In the genomic region with DNA sequence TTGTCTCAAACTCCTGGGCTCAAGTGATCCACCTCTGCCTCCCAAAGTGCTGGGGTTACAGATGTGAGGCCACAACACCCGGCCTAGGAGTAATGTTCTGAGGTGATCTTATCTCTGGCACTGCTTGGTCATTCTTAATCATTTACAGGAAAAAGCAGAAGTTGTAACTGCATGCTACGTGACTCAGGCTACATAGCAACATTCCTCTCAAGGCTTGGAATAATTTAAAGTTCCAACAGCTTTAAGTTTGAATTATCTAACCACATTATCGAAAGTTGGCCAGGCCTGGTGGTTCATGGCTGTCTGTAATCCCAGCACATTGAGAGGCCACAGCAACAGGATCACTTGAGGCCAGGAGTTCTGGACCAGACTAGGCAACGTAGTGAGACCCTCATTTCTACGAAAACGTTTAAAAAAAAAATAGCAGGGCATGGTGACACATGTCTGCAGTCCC, we compare ENCODE assay signal across 11 cellular contexts. TPM values are rescaled to one million over a fixed set of nuclear protein-coding genes. Genes with fewer than 3 reads are reported as not detected.
DNase-seq lines count a peak whose midpoint lies in the region; ATAC-seq, FAIRE-seq and TF ChIP-seq lines count a peak whose summit lies in the region.
"Had no signal": no experiment of that assay in that cellular context is flagged by ENCODE, and none has a peak within 500 bp of the region (broad histone marks: within the 10 kb centered on the region; RNA-seq: fewer than 3 reads in every experiment).

No MANE protein-coding gene starts in this region.

- no peak overlapping the region for H2AFZ ChIP-seq in HepG2 (ENCODE audit: low read length)

- peaks cover 9% of the 10 kb centered on the region for H3K27me3 Mint-ChIP-seq in endothelial cell (ENCODE audit: unreplicated experiment)

- peak; percentile 62 for DNase-seq in AG20443 (ENCODE audit: low spot score)
- peak in 1 of 2 experiments; percentile 69 for DNase-seq in HL-60 (ENCODE audit: low read depth in 1 of 2, low spot score in 1 of 2)
- peak; percentile 98 for DNase-seq in amniotic epithelial cell (ENCODE audit: low read depth)
- no peak for DNase-seq in HepG2 (ENCODE audit: low spot score)
- DNase-seq in endothelial cell (ENCODE audit: low spot score), result no peak
- no peak for DNase-seq in SJCRH30
- no peak for DNase-seq in GM10248 (ENCODE audit: extremely low spot score)
- no peak for DNase-seq in gastrocnemius medialis
- DNase-seq: DMS53, NCI-H774 had no signal

- H3K9me3 Mint-ChIP-seq in endothelial cell (ENCODE audit: unreplicated experiment), result no peaks in the 10 kb centered on the region

- peaks cover 19% of the 10 kb centered on the region for H3K79me2 ChIP-seq in HepG2 (ENCODE audit: insufficient read depth, low read length)

- peaks cover 4% of the 10 kb centered on the region for H3K36me3 Mint-ChIP-seq in endothelial cell (ENCODE audit: low read depth, unreplicated experiment)

- no peak overlapping the region for H3K4me3 Mint-ChIP-seq in endothelial cell (ENCODE audit: unreplicated experiment)

- H3K4me2 ChIP-seq in HepG2 (ENCODE audit: low read depth, low read length), result 0 out of 2 replicates have a peak overlapping the region, but pooled peaks have one; percentile 23

- no peak for FAIRE-seq in HepG2 (lab: Jason Lieb, UNC)

- POLR2A ChIA-PET in HepG2 (lab: Yijun Ruan, JAX) (no interaction called here), GM10248 (lab: Yijun Ruan, JAX) (interaction anchor here (0.6 kb wide), 1 partner anchor 1924 kb away, joined by 3 read pairs; no protein-coding TSS in a partner anchor)

- no peak for ATAC-seq in HepG2
- no peak for ATAC-seq in gastrocnemius medialis
- ATAC-seq: left lobe of liver had no signal

- TF ChIP-seq CTCF in HL-60 (IDR thresholded peaks at IDR 0.05; ENCODE audit: insufficient read depth, low read length) (no peak), HepG2 (CRISPR knock-in tag; IDR thresholded peaks at IDR 0.05) (no peak), endothelial cell (IDR thresholded peaks at IDR 0.05; ENCODE audit: unreplicated experiment) (no peak), GM10248 (IDR thresholded peaks at IDR 0.05; ENCODE audit: control extremely low read depth, extremely low read depth, low read depth, missing control alignments) (no peak), gastrocnemius medialis (IDR thresholded peaks at IDR 0.05 in 4 of 5, conservative IDR thresholded peaks at IDR 0.05 in 1 of 5) (no peak)

- CTCF ChIA-PET in HepG2 (lab: Yijun Ruan, JAX; ENCODE audit: low intra/inter-chr PET ratio, low total read pairs), result no interaction called here
- CTCF ChIA-PET in GM10248 (lab: Yijun Ruan, JAX), result interaction anchor here (0.8 to 3.5 kb wide), 4 partner anchors 10 to 35 kb away, joined by 3 to 18 read pairs (median 5); partner anchors contain the start of gene TGFB1

- BruUV-seq in HepG2 (replicated peaks; lab: Mats Ljungman, UMichigan), result no TSS peak

- H3K27ac ChIP-seq in HL-60 (replicated peaks) (peak overlapping the region; percentile 79), HepG2 (ENCODE audit: extremely low read length, insufficient read depth, low read length) (peak overlapping the region; percentile 43), SJCRH30 (no peak overlapping the region), gastrocnemius medialis (peak overlapping the region in 1 of 4 donors; percentile 11)

- peaks cover 8% of the 10 kb centered on the region for H3K4me1 Mint-ChIP-seq in endothelial cell (ENCODE audit: unreplicated experiment)

- no peak for TF ChIP-seq RAD21 in HepG2 (CRISPR knock-in tag; IDR thresholded peaks at IDR 0.05)

- TF ChIP-seq EP300 in HepG2 (IDR thresholded peaks at IDR 0.05; ENCODE audit: low read depth in 2 of 2, low read length in 2 of 2) (no peak), HepG2 (CRISPR knock-in tag; IDR thresholded peaks at IDR 0.05; ENCODE audit: borderline replicate concordance) (no peak)

- H4K20me1 ChIP-seq in HepG2 (ENCODE audit: insufficient read depth, low read length), result no peaks in the 10 kb centered on the region

- WGBS in HepG2 (ENCODE audit: low lambda C conversion rate), result 65% methylated on average over 6 of the region's 6 CpGs

- H3K9ac ChIP-seq in HepG2 (ENCODE audit: insufficient read depth, low read depth, low read length), result no peak overlapping the region

- H3K4me1 ChIP-seq in HepG2 (ENCODE audit: insufficient read depth, low read length) (peaks cover 43% of the 10 kb centered on the region), SJCRH30 (no peaks in the 10 kb centered on the region; the same call in 1 of the 2 replicates), gastrocnemius medialis (peaks cover 3 to 6% of the 10 kb centered on the region in 2 donors)

- H3K9me3 ChIP-seq in HepG2 (ENCODE audit: low read length) (no peaks in the 10 kb centered on the region), SJCRH30 (replicated peaks) (no peaks in the 10 kb centered on the region), gastrocnemius medialis (no peaks in the 10 kb centered on the region)

- H3K27me3 ChIP-seq in HL-60 (ENCODE audit: insufficient read depth, poor library complexity, severe bottlenecking) (no peaks in the 10 kb centered on the region), HepG2 (ENCODE audit: control insufficient read depth in 1 of 2, insufficient read depth in 2 of 2, low read length in 2 of 2) (no peaks in the 10 kb centered on the region; a peak in 2 of 5 replicates), SJCRH30 (no peaks in the 10 kb centered on the region), gastrocnemius medialis (no peaks in the 10 kb centered on the region)

- in situ Hi-C loops in HepG2 (cut with HindIII; ENCODE audit: extremely low pct_ligation_motif_present, low pct_unique_long_range_greater_than_20kb) (no loop called here), gastrocnemius medialis (cut with MboI; ENCODE audit: low sequenced_read_pairs in 4 of 4) (no loop called here)

- intact Hi-C loops in HepG2 (cut with micrococcal nuclease; ENCODE audit: unreplicated experiment) (no loop called here), gastrocnemius medialis (cut with DNase I; ENCODE audit: low total_unique reads) (no loop called here)

- H3K36me3 ChIP-seq in HepG2 (replicated peaks in 1 of 2; ENCODE audit: control insufficient read depth in 1 of 2, insufficient read depth in 2 of 2, low read length in 2 of 2), result no peaks in the 10 kb centered on the region; a peak in 1 of 5 replicates
- no peaks in the 10 kb centered on the region for H3K36me3 ChIP-seq in SJCRH30
- H3K36me3 ChIP-seq in gastrocnemius medialis, result no peaks in the 10 kb centered on the region

- H3K4me3 ChIP-seq in HL-60 (replicated peaks; ENCODE audit: insufficient read depth, low read length), result no peak overlapping the region
- no peak overlapping the region for H3K4me3 ChIP-seq in HepG2 (replicated peaks in 1 of 3; ENCODE audit: insufficient read depth in 1 of 3, low read depth in 2 of 3, low read length in 3 of 3)
- no peak overlapping the region for H3K4me3 ChIP-seq in SJCRH30
- no peak overlapping the region for H3K4me3 ChIP-seq in gastrocnemius medialis

- TF ChIP-seq POLR2A in HepG2 (IDR thresholded peaks at IDR 0.05; ENCODE audit: insufficient read depth in 1 of 2, low read depth in 2 of 2, low read length in 2 of 2) (no peak), gastrocnemius medialis (IDR thresholded peaks at IDR 0.05) (no peak)

- H3K27ac Mint-ChIP-seq in endothelial cell (ENCODE audit: unreplicated experiment), result no peak overlapping the region

RNA-seq across cellular contexts. Expression of gene B9D2, which starts 3.9 kb away (rescaled TPM):
- total RNA-seq in HepG2 (2016; rRNA removed; fragmentation: Illumina TruSeq; extraction: Trizol) (4.4 and 5.3 TPM in 2 replicates), endothelial cell (ENCODE audit: unreplicated experiment) (6.8 TPM), gastrocnemius medialis (1 to 10 TPM; 2.6 to 6.9 (median 4.5) TPM)
- 1.6 and 2.5 TPM in 2 replicates for total RNA-seq in HepG2 (2016; cell fraction: cytosol; rRNA removed; fragmentation: Illumina TruSeq; extraction: Trizol; ENCODE audit: low read depth)
- 4.5 and 4.8 TPM in 2 replicates for total RNA-seq in HepG2 (2016; cell fraction: insoluble cytoplasmic fraction; rRNA removed; fragmentation: Illumina TruSeq; extraction: Trizol)
- 3.0 and 4.0 TPM in 2 replicates for total RNA-seq in HepG2 (2016; cell fraction: membrane; rRNA removed; fragmentation: Illumina TruSeq; extraction: Trizol)
- total RNA-seq in HepG2 (2016; cell fraction: nucleus; rRNA removed; fragmentation: Illumina TruSeq; extraction: Trizol), result 2.3 and 2.6 TPM in 2 replicates
- 2.9 and 3.1 TPM in 2 replicates for polyA plus RNA-seq in HepG2 (2011; rRNA removed)
- 2.1 and 3.5 TPM in 2 replicates for polyA plus RNA-seq in HepG2 (2011; cell fraction: cytosol; rRNA removed)
- polyA plus RNA-seq in HepG2 (2011; cell fraction: nucleus; rRNA removed), result 2.3 and 2.4 TPM in 2 replicates
- polyA plus RNA-seq in HepG2 (2012), result 1.1 and 1.5 TPM in 2 replicates
- 1.9 TPM in 2 replicates for polyA plus RNA-seq in HepG2 (2016; cell fraction: cytosol; fragmentation: Illumina TruSeq; extraction: Trizol; ENCODE audit: low read depth)
- 3.4 and 4.7 TPM in 2 replicates for polyA plus RNA-seq in HepG2 (2016; cell fraction: insoluble cytoplasmic fraction; fragmentation: Illumina TruSeq; extraction: Trizol; ENCODE audit: low read depth)
- 2.7 and 3.1 TPM in 2 replicates for polyA plus RNA-seq in HepG2 (2016; cell fraction: membrane; fragmentation: Illumina TruSeq; extraction: Trizol; ENCODE audit: low read depth)
- polyA plus RNA-seq in HepG2 (2016; cell fraction: nucleus; fragmentation: Illumina TruSeq; extraction: Trizol; ENCODE audit: insufficient read depth, low read depth), result 3.4 and 5.8 TPM in 2 replicates
- 2.0 and 4.3 TPM in 2 replicates for polyA minus RNA-seq in HepG2 (2011; rRNA and poly(A)+ RNA removed; ENCODE audit: low replicate concordance)
- polyA minus RNA-seq in HepG2 (2011; cell fraction: cytosol; rRNA and poly(A)+ RNA removed), result 1.2 and 1.5 TPM in 2 replicates
- polyA minus RNA-seq in HepG2 (2011; cell fraction: nucleus; rRNA and poly(A)+ RNA removed), result 0.90 and 2.5 TPM in 2 replicates
- total RNA-seq in SJCRH30 (2014; rRNA removed; shearing (Covaris generic)), result 2.8 and 2.9 TPM in 2 replicates

RNA-seq across cellular contexts. Expression of gene TMEM91, which starts 8.5 kb away (rescaled TPM):
- total RNA-seq in HepG2 (2016; rRNA removed; fragmentation: Illumina TruSeq; extraction: Trizol), result 6.3 and 8.4 TPM in 2 replicates
- 4.9 and 6.5 TPM in 2 replicates for total RNA-seq in HepG2 (2016; cell fraction: cytosol; rRNA removed; fragmentation: Illumina TruSeq; extraction: Trizol; ENCODE audit: low read depth)
- 6.2 and 7.3 TPM in 2 replicates for total RNA-seq in HepG2 (2016; cell fraction: insoluble cytoplasmic fraction; rRNA removed; fragmentation: Illumina TruSeq; extraction: Trizol)
- 3.9 and 4.6 TPM in 2 replicates for total RNA-seq in HepG2 (2016; cell fraction: membrane; rRNA removed; fragmentation: Illumina TruSeq; extraction: Trizol)
- total RNA-seq in HepG2 (2016; cell fraction: nucleus; rRNA removed; fragmentation: Illumina TruSeq; extraction: Trizol), result 3.4 and 6.0 TPM in 2 replicates
- polyA plus RNA-seq in HepG2 (2011; rRNA removed), result 10.3 and 11.2 TPM in 2 replicates
- 8.3 and 10.4 TPM in 2 replicates for polyA plus RNA-seq in HepG2 (2011; cell fraction: cytosol; rRNA removed)
- 23.1 and 25.5 TPM in 2 replicates for polyA plus RNA-seq in HepG2 (2011; cell fraction: nucleus; rRNA removed)
- 7.9 and 10.2 TPM in 2 replicates for polyA plus RNA-seq in HepG2 (2012)
- 4.9 and 5.8 TPM in 2 replicates for polyA plus RNA-seq in HepG2 (2016; cell fraction: cytosol; fragmentation: Illumina TruSeq; extraction: Trizol; ENCODE audit: low read depth)
- 5.7 and 7.2 TPM in 2 replicates for polyA plus RNA-seq in HepG2 (2016; cell fraction: insoluble cytoplasmic fraction; fragmentation: Illumina TruSeq; extraction: Trizol; ENCODE audit: low read depth)
- 4.2 and 4.9 TPM in 2 replicates for polyA plus RNA-seq in HepG2 (2016; cell fraction: membrane; fragmentation: Illumina TruSeq; extraction: Trizol; ENCODE audit: low read depth)
- polyA plus RNA-seq in HepG2 (2016; cell fraction: nucleus; fragmentation: Illumina TruSeq; extraction: Trizol; ENCODE audit: insufficient read depth, low read depth), result 9.5 and 11.5 TPM in 2 replicates
- polyA minus RNA-seq in HepG2 (2011; rRNA and poly(A)+ RNA removed; ENCODE audit: low replicate concordance), result 2.0 and 33.3 TPM in 2 replicates
- 4.9 and 7.2 TPM in 2 replicates for polyA minus RNA-seq in HepG2 (2011; cell fraction: cytosol; rRNA and poly(A)+ RNA removed)
- polyA minus RNA-seq in HepG2 (2011; cell fraction: nucleus; rRNA and poly(A)+ RNA removed), result 12.7 and 17.7 TPM in 2 replicates
- total RNA-seq in endothelial cell (ENCODE audit: unreplicated experiment), result 7.6 TPM
- 1.6 and 1.7 TPM in 2 replicates for total RNA-seq in SJCRH30 (2014; rRNA removed; shearing (Covaris generic))
- total RNA-seq in gastrocnemius medialis, result 10 to 100 TPM in 1 of 4 donors, 1 to 10 TPM in 3; 1.6 to 13.6 (median 4.7) TPM

RNA-seq across cellular contexts. Expression of gene TGFB1, which starts 14.2 kb away (rescaled TPM):
- total RNA-seq in HepG2 (2016; rRNA removed; fragmentation: Illumina TruSeq; extraction: Trizol) (2.7 and 4.1 TPM in 2 replicates), endothelial cell (ENCODE audit: unreplicated experiment) (193 TPM), gastrocnemius medialis (1 to 10 TPM; 1.9 to 5.2 (median 4.9) TPM)
- total RNA-seq in HepG2 (2016; cell fraction: cytosol; rRNA removed; fragmentation: Illumina TruSeq; extraction: Trizol; ENCODE audit: low read depth), result 6.2 and 9.0 TPM in 2 replicates
- total RNA-seq in HepG2 (2016; cell fraction: insoluble cytoplasmic fraction; rRNA removed; fragmentation: Illumina TruSeq; extraction: Trizol), result 2.2 and 3.6 TPM in 2 replicates
- 12.7 and 14.7 TPM in 2 replicates for total RNA-seq in HepG2 (2016; cell fraction: membrane; rRNA removed; fragmentation: Illumina TruSeq; extraction: Trizol)
- total RNA-seq in HepG2 (2016; cell fraction: nucleus; rRNA removed; fragmentation: Illumina TruSeq; extraction: Trizol), result 3.0 and 7.5 TPM in 2 replicates
- polyA plus RNA-seq in HepG2 (2011; rRNA removed), result 5.4 and 6.2 TPM in 2 replicates
- polyA plus RNA-seq in HepG2 (2011; cell fraction: cytosol; rRNA removed), result 4.9 and 6.6 TPM in 2 replicates
- polyA plus RNA-seq in HepG2 (2011; cell fraction: nucleus; rRNA removed), result 24.0 and 30.3 TPM in 2 replicates
- polyA plus RNA-seq in HepG2 (2012), result 27.5 and 39.6 TPM in 2 replicates
- polyA plus RNA-seq in HepG2 (2016; cell fraction: cytosol; fragmentation: Illumina TruSeq; extraction: Trizol; ENCODE audit: low read depth), result 35.9 and 36.5 TPM in 2 replicates
- polyA plus RNA-seq in HepG2 (2016; cell fraction: insoluble cytoplasmic fraction; fragmentation: Illumina TruSeq; extraction: Trizol; ENCODE audit: low read depth), result 13.3 and 16.4 TPM in 2 replicates
- polyA plus RNA-seq in HepG2 (2016; cell fraction: membrane; fragmentation: Illumina TruSeq; extraction: Trizol; ENCODE audit: low read depth), result 49.5 and 52.5 TPM in 2 replicates
- 30.3 and 32.9 TPM in 2 replicates for polyA plus RNA-seq in HepG2 (2016; cell fraction: nucleus; fragmentation: Illumina TruSeq; extraction: Trizol; ENCODE audit: insufficient read depth, low read depth)
- 5.5 and 10.7 TPM in 2 replicates for polyA minus RNA-seq in HepG2 (2011; rRNA and poly(A)+ RNA removed; ENCODE audit: low replicate concordance)
- polyA minus RNA-seq in HepG2 (2011; cell fraction: cytosol; rRNA and poly(A)+ RNA removed), result 17.6 and 20.2 TPM in 2 replicates
- polyA minus RNA-seq in HepG2 (2011; cell fraction: nucleus; rRNA and poly(A)+ RNA removed), result 6.1 and 7.5 TPM in 2 replicates
- total RNA-seq in SJCRH30 (2014; rRNA removed; shearing (Covaris generic)), result 11.0 and 12.7 TPM in 2 replicates

RNA-seq across cellular contexts. Expression of gene EXOSC5, which starts 29.3 kb away (rescaled TPM):
- total RNA-seq in HepG2 (2016; rRNA removed; fragmentation: Illumina TruSeq; extraction: Trizol) (23.6 and 24.1 TPM in 2 replicates), endothelial cell (ENCODE audit: unreplicated experiment) (15.2 TPM), gastrocnemius medialis (10 to 100 TPM; 29.1 to 61.9 (median 40.9) TPM)
- 7.1 TPM in 2 replicates for total RNA-seq in HepG2 (2016; cell fraction: cytosol; rRNA removed; fragmentation: Illumina TruSeq; extraction: Trizol; ENCODE audit: low read depth)
- 22.9 and 25.3 TPM in 2 replicates for total RNA-seq in HepG2 (2016; cell fraction: insoluble cytoplasmic fraction; rRNA removed; fragmentation: Illumina TruSeq; extraction: Trizol)
- total RNA-seq in HepG2 (2016; cell fraction: membrane; rRNA removed; fragmentation: Illumina TruSeq; extraction: Trizol), result 5.9 and 7.1 TPM in 2 replicates
- total RNA-seq in HepG2 (2016; cell fraction: nucleus; rRNA removed; fragmentation: Illumina TruSeq; extraction: Trizol), result 11.1 and 12.5 TPM in 2 replicates
- polyA plus RNA-seq in HepG2 (2011; rRNA removed), result 26.5 and 31.5 TPM in 2 replicates
- 28.1 and 37.8 TPM in 2 replicates for polyA plus RNA-seq in HepG2 (2011; cell fraction: cytosol; rRNA removed)
- polyA plus RNA-seq in HepG2 (2011; cell fraction: nucleus; rRNA removed), result 19.3 and 20.0 TPM in 2 replicates
- polyA plus RNA-seq in HepG2 (2012), result 19.0 and 33.9 TPM in 2 replicates
- 4.5 and 5.0 TPM in 2 replicates for polyA plus RNA-seq in HepG2 (2016; cell fraction: cytosol; fragmentation: Illumina TruSeq; extraction: Trizol; ENCODE audit: low read depth)
- polyA plus RNA-seq in HepG2 (2016; cell fraction: insoluble cytoplasmic fraction; fragmentation: Illumina TruSeq; extraction: Trizol; ENCODE audit: low read depth), result 23.1 and 25.5 TPM in 2 replicates
- 3.8 and 5.4 TPM in 2 replicates for polyA plus RNA-seq in HepG2 (2016; cell fraction: membrane; fragmentation: Illumina TruSeq; extraction: Trizol; ENCODE audit: low read depth)
- polyA plus RNA-seq in HepG2 (2016; cell fraction: nucleus; fragmentation: Illumina TruSeq; extraction: Trizol; ENCODE audit: insufficient read depth, low read depth), result 17.4 and 17.8 TPM in 2 replicates
- 18.9 and 21.9 TPM in 2 replicates for polyA minus RNA-seq in HepG2 (2011; rRNA and poly(A)+ RNA removed; ENCODE audit: low replicate concordance)
- polyA minus RNA-seq in HepG2 (2011; cell fraction: cytosol; rRNA and poly(A)+ RNA removed), result 11.7 and 13.1 TPM in 2 replicates
- polyA minus RNA-seq in HepG2 (2011; cell fraction: nucleus; rRNA and poly(A)+ RNA removed), result 7.5 and 9.0 TPM in 2 replicates
- 59.9 and 68.6 TPM in 2 replicates for total RNA-seq in SJCRH30 (2014; rRNA removed; shearing (Covaris generic))

RNA-seq across cellular contexts. Expression of gene BCKDHA, which starts 29.7 kb away (rescaled TPM):
- 9.7 and 11.8 TPM in 2 replicates for total RNA-seq in HepG2 (2016; rRNA removed; fragmentation: Illumina TruSeq; extraction: Trizol)
- total RNA-seq in HepG2 (2016; cell fraction: cytosol; rRNA removed; fragmentation: Illumina TruSeq; extraction: Trizol; ENCODE audit: low read depth), result 1.5 TPM in 2 replicates
- 6.9 and 10.5 TPM in 2 replicates for total RNA-seq in HepG2 (2016; cell fraction: insoluble cytoplasmic fraction; rRNA removed; fragmentation: Illumina TruSeq; extraction: Trizol)
- total RNA-seq in HepG2 (2016; cell fraction: membrane; rRNA removed; fragmentation: Illumina TruSeq; extraction: Trizol), result 3.3 and 4.5 TPM in 2 replicates
- total RNA-seq in HepG2 (2016; cell fraction: nucleus; rRNA removed; fragmentation: Illumina TruSeq; extraction: Trizol), result 6.1 and 7.1 TPM in 2 replicates
- polyA plus RNA-seq in HepG2 (2011; rRNA removed), result 31.3 and 31.5 TPM in 2 replicates
- polyA plus RNA-seq in HepG2 (2011; cell fraction: cytosol; rRNA removed), result 20.9 and 32.3 TPM in 2 replicates
- polyA plus RNA-seq in HepG2 (2011; cell fraction: nucleus; rRNA removed), result 30.6 and 39.7 TPM in 2 replicates
- polyA plus RNA-seq in HepG2 (2012), result 10.5 and 13.8 TPM in 2 replicates
- polyA plus RNA-seq in HepG2 (2016; cell fraction: cytosol; fragmentation: Illumina TruSeq; extraction: Trizol; ENCODE audit: low read depth), result 1.6 and 2.5 TPM in 2 replicates
- 5.8 and 6.3 TPM in 2 replicates for polyA plus RNA-seq in HepG2 (2016; cell fraction: insoluble cytoplasmic fraction; fragmentation: Illumina TruSeq; extraction: Trizol; ENCODE audit: low read depth)
- 2.1 and 3.5 TPM in 2 replicates for polyA plus RNA-seq in HepG2 (2016; cell fraction: membrane; fragmentation: Illumina TruSeq; extraction: Trizol; ENCODE audit: low read depth)
- 3.7 and 7.6 TPM in 2 replicates for polyA plus RNA-seq in HepG2 (2016; cell fraction: nucleus; fragmentation: Illumina TruSeq; extraction: Trizol; ENCODE audit: insufficient read depth, low read depth)
- 19.1 and 44.4 TPM in 2 replicates for polyA minus RNA-seq in HepG2 (2011; rRNA and poly(A)+ RNA removed; ENCODE audit: low replicate concordance)
- 23.0 and 29.5 TPM in 2 replicates for polyA minus RNA-seq in HepG2 (2011; cell fraction: cytosol; rRNA and poly(A)+ RNA removed)
- polyA minus RNA-seq in HepG2 (2011; cell fraction: nucleus; rRNA and poly(A)+ RNA removed), result 11.6 and 11.8 TPM in 2 replicates
- total RNA-seq in endothelial cell (ENCODE audit: unreplicated experiment), result 25.0 TPM
- 59.3 and 64.2 TPM in 2 replicates for total RNA-seq in SJCRH30 (2014; rRNA removed; shearing (Covaris generic))
- 100 to 1,000 TPM in 1 of 4 donors, 10 to 100 TPM in 3; 80.8 to 115 (median 84.1) TPM for total RNA-seq in gastrocnemius medialis

Comparison
In these comparisons a context has a peak if more than half of its experiments do, and no peak if none do; other contexts are left out.
1. DNase-seq: peak in AG20443 (single experiment) and amniotic epithelial cell (single experiment); none in HepG2 (single experiment), endothelial cell (single experiment), SJCRH30 (0 of 2), GM10248 (single experiment) and gastrocnemius medialis (0 of 2).
2. RNA of gene TGFB1, which starts 14.2 kb away (total RNA-seq): 193 TPM in endothelial cell (single experiment); 11.0 to 12.7 TPM in SJCRH30, 1.9 to 5.2 TPM in gastrocnemius medialis and 2.2 to 14.7 TPM in HepG2; every median in the first group is over 10 times any median in the second.